1 cellular context compared by ENCODE assay signal in genomic region chr9:105760053-105760452, GRCh38.
TF ChIP-seq lines count a peak whose summit lies in the region.

No MANE protein-coding gene starts in this region.

TF ChIP-seq in K562, 482 proteins besides CTCF, POLR2A, EP300 and RAD21 (continued from another document and continues in another):
- TF ChIP-seq MGA (IDR thresholded peaks at IDR 0.05) (0 out of 2 replicates have a peak, but pooled peaks have one; percentile 31), HMGN3 (IDR thresholded peaks at IDR 0.05; ENCODE audit: borderline replicate concordance, extremely low read depth, insufficient read length, low read depth, low read length) (no peak), CEBPG (CRISPR knock-in tag; IDR thresholded peaks at IDR 0.05) (peak; percentile 83), CEBPG (tag; conservative IDR thresholded peaks at IDR 0.05 in 1 of 2, IDR thresholded peaks at IDR 0.05 in 1 of 2) (peak in 1 of 2 experiments; percentile 93; a peak in 2 of 4 replicates), MTF1 (CRISPR knock-in tag; IDR thresholded peaks at IDR 0.05; ENCODE audit: borderline replicate concordance) (no peak), SIRT6 (IDR thresholded peaks at IDR 0.05; ENCODE audit: low read depth, low read length) (no peak), SMAD3 (CRISPR knock-in tag; conservative IDR thresholded peaks at IDR 0.05) (no peak), THAP7 (CRISPR knock-in tag; IDR thresholded peaks at IDR 0.05) (no peak), SMARCA4 (IDR thresholded peaks at IDR 0.05) (no peak), ZNF79 (CRISPR knock-in tag; IDR thresholded peaks at IDR 0.05; ENCODE audit: low read depth) (no peak), ASH1L (IDR thresholded peaks at IDR 0.05; ENCODE audit: borderline replicate concordance, low read depth, partially characterized antibody) (no peak), TBP (optimal IDR thresholded peaks at IDR 0.05; ENCODE audit: low read depth, low read length) (no peak), ZBTB33 (CRISPR knock-in tag; IDR thresholded peaks at IDR 0.05) (peak; percentile 75), IRF9 (tag; IDR thresholded peaks at IDR 0.05) (peak; percentile 16; the same call in 1 of the 2 replicates), GATA2 (CRISPR knock-in tag; IDR thresholded peaks at IDR 0.05) (no peak), SOX6 (IDR thresholded peaks at IDR 0.05) (0 out of 2 replicates have a peak, but pooled peaks have one; percentile 14), PRMT5 (CRISPR knock-in tag; IDR thresholded peaks at IDR 0.05) (no peak), TRIM24 (IDR thresholded peaks at IDR 0.05) (peak; percentile 90 to 95), JUN (IDR thresholded peaks at IDR 0.05; ENCODE audit: borderline replicate concordance, low read depth, low read length) (peak; percentile 68), JUN (CRISPR knock-in tag; IDR thresholded peaks at IDR 0.05; ENCODE audit: borderline replicate concordance) (no peak), JUND (IDR thresholded peaks at IDR 0.05; ENCODE audit: borderline replicate concordance, low read depth, low read length) (peak; percentile 50; the same call in 1 of the 2 replicates), JUND (tag; IDR thresholded peaks at IDR 0.05; ENCODE audit: borderline replicate concordance, low read depth, low read length) (no peak), POLR2G (IDR thresholded peaks at IDR 0.05; ENCODE audit: low read depth, low read length) (no peak), FOSL1 (tag; conservative IDR thresholded peaks at IDR 0.05) (peak; percentile 54), ZNF347 (CRISPR knock-in tag; IDR thresholded peaks at IDR 0.05; ENCODE audit: low read depth) (no peak)
- TF ChIP-seq, protein P1, sequence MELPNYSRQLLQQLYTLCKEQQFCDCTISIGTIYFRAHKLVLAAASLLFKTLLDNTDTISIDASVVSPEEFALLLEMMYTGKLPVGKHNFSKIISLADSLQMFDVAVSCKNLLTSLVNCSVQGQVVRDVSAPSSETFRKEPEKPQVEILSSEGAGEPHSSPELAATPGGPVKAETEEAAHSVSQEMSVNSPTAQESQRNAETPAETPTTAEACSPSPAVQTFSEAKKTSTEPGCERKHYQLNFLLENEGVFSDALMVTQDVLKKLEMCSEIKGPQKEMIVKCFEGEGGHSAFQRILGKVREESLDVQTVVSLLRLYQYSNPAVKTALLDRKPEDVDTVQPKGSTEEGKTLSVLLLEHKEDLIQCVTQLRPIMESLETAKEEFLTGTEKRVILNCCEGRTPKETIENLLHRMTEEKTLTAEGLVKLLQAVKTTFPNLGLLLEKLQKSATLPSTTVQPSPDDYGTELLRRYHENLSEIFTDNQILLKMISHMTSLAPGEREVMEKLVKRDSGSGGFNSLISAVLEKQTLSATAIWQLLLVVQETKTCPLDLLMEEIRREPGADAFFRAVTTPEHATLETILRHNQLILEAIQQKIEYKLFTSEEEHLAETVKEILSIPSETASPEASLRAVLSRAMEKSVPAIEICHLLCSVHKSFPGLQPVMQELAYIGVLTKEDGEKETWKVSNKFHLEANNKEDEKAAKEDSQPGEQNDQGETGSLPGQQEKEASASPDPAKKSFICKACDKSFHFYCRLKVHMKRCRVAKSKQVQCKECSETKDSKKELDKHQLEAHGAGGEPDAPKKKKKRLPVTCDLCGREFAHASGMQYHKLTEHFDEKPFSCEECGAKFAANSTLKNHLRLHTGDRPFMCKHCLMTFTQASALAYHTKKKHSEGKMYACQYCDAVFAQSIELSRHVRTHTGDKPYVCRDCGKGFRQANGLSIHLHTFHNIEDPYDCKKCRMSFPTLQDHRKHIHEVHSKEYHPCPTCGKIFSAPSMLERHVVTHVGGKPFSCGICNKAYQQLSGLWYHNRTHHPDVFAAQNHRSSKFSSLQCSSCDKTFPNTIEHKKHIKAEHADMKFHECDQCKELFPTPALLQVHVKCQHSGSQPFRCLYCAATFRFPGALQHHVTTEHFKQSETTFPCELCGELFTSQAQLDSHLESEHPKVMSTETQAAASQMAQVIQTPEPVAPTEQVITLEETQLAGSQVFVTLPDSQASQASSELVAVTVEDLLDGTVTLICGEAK (IDR thresholded peaks at IDR 0.05): no peak
- TF ChIP-seq, protein P1 (CRISPR knock-in tag; IDR thresholded peaks at IDR 0.05): no peak
